Comparison of ENCODE assay signal across 8 cellular contexts in the genomic region with DNA sequence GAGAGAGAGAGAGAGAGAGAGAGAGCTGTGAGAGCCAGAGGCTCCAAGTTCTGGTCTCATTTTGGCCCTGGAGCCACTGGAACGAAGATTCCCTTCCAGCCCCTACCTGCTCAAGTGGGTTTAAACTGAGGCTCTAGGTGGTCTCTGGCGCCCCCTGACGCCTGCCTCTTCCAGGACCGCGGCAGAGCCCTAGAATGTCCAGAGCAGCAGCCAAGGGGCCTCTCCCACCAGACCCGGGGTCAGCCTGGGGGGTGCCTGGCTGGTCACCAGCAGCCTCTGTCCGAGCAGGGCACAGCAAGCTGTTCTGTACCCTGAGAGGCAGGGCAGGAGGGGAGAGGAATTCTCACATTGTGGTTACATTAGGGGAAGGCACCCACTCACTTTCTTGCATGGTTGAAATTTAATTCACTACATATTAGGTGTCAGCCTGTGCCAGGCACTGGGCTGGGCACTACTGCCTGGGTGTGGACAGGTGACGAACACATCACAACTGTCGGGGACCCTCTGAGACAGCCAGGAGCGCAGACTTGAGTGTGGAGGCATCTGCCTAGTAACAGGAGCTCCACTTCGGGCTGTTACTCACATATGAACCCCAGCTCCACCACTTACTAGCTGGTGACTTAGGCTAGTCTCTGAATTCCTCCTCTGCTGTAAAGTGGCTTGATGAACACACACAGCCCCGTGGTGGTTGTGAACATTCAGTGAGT. TPM values are rescaled to one million over a fixed set of nuclear protein-coding genes. Genes with fewer than 3 reads are reported as not detected.
DNase-seq lines count a peak whose midpoint lies in the region; ATAC-seq and TF ChIP-seq lines count a peak whose summit lies in the region.

No MANE protein-coding gene starts in this region.

- in situ Hi-C loops in T47D (cut with HindIII; ENCODE audit: low pct_unique_long_range_greater_than_20kb, low sequenced_read_pairs), result no loop called here

- no peaks in the 10 kb centered on the region for H3K9me3 ChIP-seq in left lung

- H3K4me1 ChIP-seq in left lung, result no peaks in the 10 kb centered on the region

- H3K27ac ChIP-seq in left lung, result no peak overlapping the region

- ATAC-seq in left lung (peak; percentile 60), HG03469 (IDR thresholded peaks at IDR 0.05; ENCODE audit: unreplicated experiment) (no peak)

- TF ChIP-seq CTCF in BJ (IDR thresholded peaks at IDR 0.05; ENCODE audit: insufficient read depth, low read depth, low read length) (peak; percentile 54), left lung (IDR thresholded peaks at IDR 0.05) (peak; percentile 35 to 36)

- peaks cover 38% of the 10 kb centered on the region for H3K36me3 ChIP-seq in BJ (ENCODE audit: control insufficient read depth, insufficient read depth, low read length)
- H3K36me3 ChIP-seq in left lung, result peaks cover 0 to 37% of the 10 kb centered on the region in 2 donors

- POLR2A ChIA-PET in BJ (lab: Charles Lee), result no interaction called here

- CTCF ChIA-PET in BJ (lab: Yijun Ruan, JAX), result interaction anchor here (0.6 to 1.5 kb wide), 7 partner anchors 10 to 669 kb away, joined by 3 to 7 read pairs (median 4); no protein-coding TSS in a partner anchor

- no peak overlapping the region for H3K4me3 ChIP-seq in BJ (ENCODE audit: low read depth, low read length)
- H3K4me3 ChIP-seq in left lung, result no peak overlapping the region

- DNase-seq in BJ (ENCODE audit: low read depth), result no peak
- DNase-seq in HuH-7 (ENCODE audit: low spot score), result peak; percentile 78
- peak; percentile 53 to 54 for DNase-seq in T47D (ENCODE audit: low read depth in 1 of 2, low spot score in 1 of 2)
- DNase-seq in left lung, result no peak
- DNase-seq in NCI-H2171 treated with DMSO at 0.1 percent for 48 hours (lab: John Stamatoyannopoulos, UW), result no peak
- no peak for DNase-seq in H4 (ENCODE audit: low spot score)
- no peak for DNase-seq in A172 (ENCODE audit: low spot score)

- intact Hi-C loops in left lung (cut with DNase I), result loop anchor here in 1 of 2 donors (10.0 kb wide), 2 partner anchors 229 to 299 kb away; no protein-coding TSS in a partner anchor

- H3K27me3 ChIP-seq in BJ (ENCODE audit: control insufficient read depth, insufficient read depth, low read length) (no peaks in the 10 kb centered on the region), left lung (no peaks in the 10 kb centered on the region)

RNA-seq across cellular contexts. Expression of gene AMBP, which starts 44.5 kb away (rescaled TPM):
- 0.22 and 0.23 TPM in 2 replicates for polyA plus RNA-seq in BJ (2011; rRNA removed)
- polyA minus RNA-seq in BJ (2011; rRNA and poly(A)+ RNA removed), result not detected in 2 replicates
- 1 to 10 TPM in 1 of 2 donors, not detected in 1; 1.2 TPM for total RNA-seq in left lung
- total RNA-seq in H4 (2014; rRNA removed; shearing (Covaris generic)), result 6.6 and 9.9 TPM in 2 replicates
- 0.79 and 1.7 TPM in 2 replicates for total RNA-seq in A172 (2014; rRNA removed; shearing (Covaris generic))

Comparison
In these comparisons a context has a peak if more than half of its experiments do, and no peak if none do; other contexts are left out.
1. DNase-seq: peak in HuH-7 (single experiment) and T47D (2 of 2); none in BJ (single experiment), left lung (0 of 2), NCI-H2171 treated with DMSO at 0.1 percent for 48 hours (single experiment), H4 (single experiment) and A172 (single experiment).